ENCODE assay signal across 13 cellular contexts in the genomic region with DNA sequence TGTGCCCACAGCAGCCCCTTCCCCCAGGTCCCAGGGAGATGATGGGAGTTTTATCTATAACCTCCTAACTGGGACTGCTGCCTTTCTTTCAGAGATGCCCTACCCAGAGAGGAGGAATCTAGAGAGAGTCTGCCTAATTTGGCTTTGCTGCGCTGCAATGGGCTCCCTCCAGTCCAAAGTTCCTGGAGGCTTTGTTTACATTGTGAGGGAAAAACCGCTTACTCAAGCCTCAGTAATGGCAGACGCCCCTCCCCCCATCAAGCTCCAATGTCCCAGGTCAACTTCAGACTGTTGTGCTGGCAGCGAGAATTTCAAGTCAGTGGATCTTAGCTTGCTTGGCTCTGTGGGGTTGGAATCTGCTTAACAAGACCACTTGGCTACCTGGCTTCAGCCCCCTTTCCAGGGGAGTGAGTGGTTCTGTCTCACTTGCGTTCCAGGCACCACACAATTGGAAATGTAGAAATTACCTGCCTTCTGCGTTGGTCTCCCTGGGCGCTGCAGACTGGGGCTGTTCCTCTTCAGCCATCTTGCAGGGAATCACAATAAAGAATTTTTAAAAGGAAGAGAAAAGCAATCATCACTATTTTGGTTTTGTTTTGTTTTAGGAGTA.
DNase-seq lines count a peak whose midpoint lies in the region; ATAC-seq and TF ChIP-seq lines count a peak whose summit lies in the region.
"Had no signal": no experiment of that assay in that cellular context is flagged by ENCODE, and none has a peak within 500 bp of the region (broad histone marks: within the 10 kb centered on the region; RNA-seq: fewer than 3 reads in every experiment).

No MANE protein-coding gene starts in this region.

- no peak for ATAC-seq in HG03196 (IDR thresholded peaks at IDR 0.05; ENCODE audit: unreplicated experiment)
- no peak for ATAC-seq in effector memory CD8-positive, alpha-beta T cell (replicated peaks)
- ATAC-seq: stimulated activated effector memory CD8-positive, alpha-beta T cell treated with anti-CD3 and anti-CD28 coated beads, Interleukin-12 subunit alpha, Interleukin-12 subunit beta, amount 100 ng/mL, for 72 hours had no signal

- no peaks in the 10 kb centered on the region for H4K20me1 ChIP-seq in fibroblast of lung (ENCODE audit: control insufficient read depth, extremely low read depth, insufficient read depth, low read length)

- no peak overlapping the region for H3K4me3 Mint-ChIP-seq in activated CD4-positive, alpha-beta memory T cell treated with anti-CD3 and anti-CD28 coated beads for 36 hours
- no peak overlapping the region for H3K4me3 Mint-ChIP-seq in effector memory CD8-positive, alpha-beta T cell
- H3K4me3 Mint-ChIP-seq: stimulated activated effector memory CD8-positive, alpha-beta T cell treated with anti-CD3 and anti-CD28 coated beads, Interleukin-12 subunit alpha, Interleukin-12 subunit beta, amount 100 ng/mL, for 72 hours had no signal

- no peaks in the 10 kb centered on the region for H3K4me1 Mint-ChIP-seq in activated CD4-positive, alpha-beta memory T cell treated with anti-CD3 and anti-CD28 coated beads for 36 hours (ENCODE audit: low read depth)
- no peaks in the 10 kb centered on the region for H3K4me1 Mint-ChIP-seq in effector memory CD8-positive, alpha-beta T cell (ENCODE audit: low read depth in 2 of 2)
- H3K4me1 Mint-ChIP-seq: stimulated activated effector memory CD8-positive, alpha-beta T cell treated with anti-CD3 and anti-CD28 coated beads, Interleukin-12 subunit alpha, Interleukin-12 subunit beta, amount 100 ng/mL, for 72 hours had no signal

- no peaks in the 10 kb centered on the region for H3K27me3 ChIP-seq in fibroblast of lung (ENCODE audit: control insufficient read depth, insufficient read depth, low read length)
- no peaks in the 10 kb centered on the region for H3K27me3 ChIP-seq in mesendoderm (ENCODE audit: insufficient read depth, low read length, poor library complexity)

- no peaks in the 10 kb centered on the region for H3K36me3 Mint-ChIP-seq in activated CD4-positive, alpha-beta memory T cell treated with anti-CD3 and anti-CD28 coated beads for 36 hours
- no peaks in the 10 kb centered on the region for H3K36me3 Mint-ChIP-seq in effector memory CD8-positive, alpha-beta T cell (ENCODE audit: insufficient read depth)
- H3K36me3 Mint-ChIP-seq: stimulated activated effector memory CD8-positive, alpha-beta T cell treated with anti-CD3 and anti-CD28 coated beads, Interleukin-12 subunit alpha, Interleukin-12 subunit beta, amount 100 ng/mL, for 72 hours had no signal

- DNase-seq in Daoy (ENCODE audit: low read depth) (peak; percentile 38), M059J (ENCODE audit: low read depth) (peak; percentile 75), fibroblast of lung (ENCODE audit: low read depth in 2 of 2) (peak; percentile 36 to 60), mesendoderm (peak; percentile 82), OCI-M1 (lab: John Stamatoyannopoulos, UW) (no peak)
- no peak for DNase-seq in activated CD4-positive, alpha-beta memory T cell treated with anti-CD3 and anti-CD28 coated beads for 36 hours
- no peak for DNase-seq in effector memory CD8-positive, alpha-beta T cell
- DNase-seq: activated naive CD4-positive, alpha-beta T cell treated with Interleukin-2 at 50 U/mL for 16 hours; DMS79; stimulated activated CD4-positive, alpha-beta T cell treated with anti-CD3 and anti-CD28 coated beads, Interleukin-4, amount 100 ng/mL, for 1 hour had no signal

- H3K27ac ChIP-seq in fibroblast of lung (ENCODE audit: insufficient read depth, low read length) (no peak overlapping the region), mesendoderm (ENCODE audit: low read depth, low read length) (peak overlapping the region; percentile 48)

- H4K5ac ChIP-seq in mesendoderm (ENCODE audit: low read length), result no peak overlapping the region

- peak overlapping the region; percentile 75 for H2BK15ac ChIP-seq in mesendoderm (replicated peaks; ENCODE audit: low read depth)

- no peak overlapping the region for H2AFZ ChIP-seq in fibroblast of lung (ENCODE audit: low read length)

- no peaks in the 10 kb centered on the region for H3K9me3 ChIP-seq in fibroblast of lung (ENCODE audit: control insufficient read depth, insufficient read depth, low read depth, low read length)
- H3K9me3 ChIP-seq: HAP-1 had no signal

- H3K79me2 ChIP-seq in fibroblast of lung (ENCODE audit: control insufficient read depth, insufficient read depth, low read length), result no peaks in the 10 kb centered on the region
- no peaks in the 10 kb centered on the region for H3K79me2 ChIP-seq in mesendoderm (ENCODE audit: control insufficient read depth, insufficient read depth, low read length)

- no peak overlapping the region for H2AK5ac ChIP-seq in mesendoderm (ENCODE audit: low read length)

- H3K27ac Mint-ChIP-seq in activated CD4-positive, alpha-beta memory T cell treated with anti-CD3 and anti-CD28 coated beads for 36 hours, result no peak overlapping the region
- H3K27ac Mint-ChIP-seq in effector memory CD8-positive, alpha-beta T cell, result no peak overlapping the region
- H3K27ac Mint-ChIP-seq: stimulated activated effector memory CD8-positive, alpha-beta T cell treated with anti-CD3 and anti-CD28 coated beads, Interleukin-12 subunit alpha, Interleukin-12 subunit beta, amount 100 ng/mL, for 72 hours had no signal

- TF ChIP-seq CTCF in fibroblast of lung (conservative IDR thresholded peaks at IDR 0.05 in 1 of 2, IDR thresholded peaks at IDR 0.05 in 1 of 2; ENCODE audit: low read depth in 1 of 2, low read length in 2 of 2), result no peak

- H3K36me3 ChIP-seq in fibroblast of lung (ENCODE audit: control insufficient read depth, insufficient read depth, low read length) (no peaks in the 10 kb centered on the region), mesendoderm (ENCODE audit: control insufficient read depth, insufficient read depth, low read length) (no peaks in the 10 kb centered on the region)
- H3K36me3 ChIP-seq: HAP-1 had no signal

- peak overlapping the region; percentile 57 for H3K4ac ChIP-seq in mesendoderm (ENCODE audit: low read depth, low read length)

- no peaks in the 10 kb centered on the region for H3K79me1 ChIP-seq in mesendoderm (ENCODE audit: low read length)

- H4K8ac ChIP-seq in mesendoderm (ENCODE audit: low read depth, low read length), result no peak overlapping the region

- no peak overlapping the region for H3K18ac ChIP-seq in mesendoderm (ENCODE audit: low read length)

- no peak overlapping the region for H3K4me3 ChIP-seq in fibroblast of lung (replicated peaks in 1 of 4; ENCODE audit: control extremely low read depth in 1 of 4, insufficient read depth in 1 of 4, low read depth in 3 of 4, low read length in 4 of 4)
- H3K4me3 ChIP-seq in mesendoderm (ENCODE audit: low read length), result no peak overlapping the region
- H3K4me3 ChIP-seq: HAP-1 had no signal

- no peak overlapping the region for H3K23ac ChIP-seq in mesendoderm (ENCODE audit: low read length)

- H3K4me2 ChIP-seq in fibroblast of lung (ENCODE audit: extremely low read depth, insufficient read depth, low read length) (no peak overlapping the region), mesendoderm (ENCODE audit: low read length) (no peak overlapping the region)

- H2BK5ac ChIP-seq in mesendoderm (ENCODE audit: low read length), result no peak overlapping the region

- POLR2A ChIA-PET in activated CD4-positive, alpha-beta memory T cell treated with anti-CD3 and anti-CD28 coated beads for 36 hours (lab: Charles Lee), result no interaction called here

- no CpG with 5 or more reads among the region's 7 CpGs for WGBS in mesendoderm (ENCODE audit: extremely low coverage, insufficient coverage, low lambda C conversion rate)

- H2BK120ac ChIP-seq in mesendoderm (ENCODE audit: low read depth, low read length), result no peak overlapping the region

- CTCF ChIA-PET in activated CD4-positive, alpha-beta memory T cell treated with anti-CD3 and anti-CD28 coated beads for 36 hours (lab: Charles Lee), result no interaction called here

- H3K4me1 ChIP-seq in fibroblast of lung (ENCODE audit: control insufficient read depth, extremely low read depth, insufficient read depth, low read length), result no peaks in the 10 kb centered on the region
- H3K4me1 ChIP-seq in mesendoderm (ENCODE audit: control insufficient read depth, low read depth, low read length), result no peaks in the 10 kb centered on the region
- H3K4me1 ChIP-seq: HAP-1 had no signal

- H3K9ac ChIP-seq in fibroblast of lung (ENCODE audit: insufficient read depth, low read length) (no peak overlapping the region), mesendoderm (ENCODE audit: low read length) (no peak overlapping the region)

- H3K9me3 Mint-ChIP-seq in activated CD4-positive, alpha-beta memory T cell treated with anti-CD3 and anti-CD28 coated beads for 36 hours, result peaks cover 23% of the 10 kb centered on the region
- peaks cover 9 to 14% of the 10 kb centered on the region in 2 donors for H3K9me3 Mint-ChIP-seq in effector memory CD8-positive, alpha-beta T cell

- intact Hi-C loops in activated CD4-positive, alpha-beta memory T cell treated with anti-CD3 and anti-CD28 coated beads for 36 hours (cut with micrococcal nuclease), result no loop called here

- peak overlapping the region; percentile 30 for H3K56ac ChIP-seq in mesendoderm (ENCODE audit: low read length)

- H3K27me3 Mint-ChIP-seq in activated CD4-positive, alpha-beta memory T cell treated with anti-CD3 and anti-CD28 coated beads for 36 hours, result no peaks in the 10 kb centered on the region
- no peaks in the 10 kb centered on the region for H3K27me3 Mint-ChIP-seq in effector memory CD8-positive, alpha-beta T cell

Comparison
In these comparisons a context has a peak if more than half of its experiments do, and no peak if none do; other contexts are left out.
1. DNase-seq: peak in Daoy (single experiment), M059J (single experiment), fibroblast of lung (2 of 2) and mesendoderm (single experiment); none in activated CD4-positive, alpha-beta memory T cell treated with anti-CD3 and anti-CD28 coated beads for 36 hours (single experiment), OCI-M1 (single experiment) and effector memory CD8-positive, alpha-beta T cell (0 of 3).